20 cellular contexts compared by ENCODE assay signal in the genomic region with DNA sequence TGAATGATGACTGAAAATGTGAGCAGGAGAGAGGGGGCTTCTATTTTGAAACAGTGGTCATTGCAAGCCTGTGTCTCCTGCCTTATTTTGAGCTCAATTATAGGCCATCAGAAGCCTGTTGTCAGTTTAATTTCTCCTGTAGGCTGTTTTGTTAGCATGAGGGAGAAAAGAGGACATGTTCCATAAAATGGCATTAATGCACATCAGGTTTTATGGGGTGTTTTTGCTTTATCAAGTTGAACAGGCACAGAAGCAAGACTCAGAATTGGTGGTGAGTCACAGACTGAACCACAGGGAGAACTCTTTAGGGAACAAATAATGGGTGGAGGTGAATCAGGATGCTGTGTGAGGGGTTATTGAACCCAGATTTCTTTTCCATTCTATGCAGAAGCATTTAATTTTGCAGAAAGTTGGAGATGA.
DNase-seq lines count a peak whose midpoint lies in the region; ATAC-seq, FAIRE-seq and TF ChIP-seq lines count a peak whose summit lies in the region.
"Had no signal": no experiment of that assay in that cellular context is flagged by ENCODE, and none has a peak within 500 bp of the region (broad histone marks: within the 10 kb centered on the region; RNA-seq: fewer than 3 reads in every experiment).

No MANE protein-coding gene starts in this region.

- FAIRE-seq in keratinocyte (lab: Jason Lieb, UNC): peak; percentile 41
- FAIRE-seq in HTR-8/SVneo (lab: Jason Lieb, UNC): no peak
- FAIRE-seq: GM12878, H1, RCC 7860 had no signal

- H3K79me2 ChIP-seq in keratinocyte (ENCODE audit: control insufficient read depth, insufficient read depth, low read length): no peaks in the 10 kb centered on the region

- no peak overlapping the region for H3K9ac ChIP-seq in keratinocyte (ENCODE audit: control insufficient read depth, extremely low read depth, insufficient read depth, low read length)

- H2AFZ ChIP-seq in keratinocyte (ENCODE audit: control insufficient read depth, low read length): no peak overlapping the region

- no peaks in the 10 kb centered on the region for H3K4me1 ChIP-seq in keratinocyte (ENCODE audit: control insufficient read depth, extremely low read depth, insufficient read depth, low read length)
- H3K4me1 ChIP-seq: right lobe of liver had no signal

- H3K27me3 ChIP-seq in brain microvascular endothelial cell (replicated peaks): no peaks in the 10 kb centered on the region
- H3K27me3 ChIP-seq in keratinocyte (ENCODE audit: control insufficient read depth, extremely low read depth, insufficient read depth, low read length): no peaks in the 10 kb centered on the region
- H3K27me3 ChIP-seq: right lobe of liver had no signal

- in situ Hi-C loops in brain microvascular endothelial cell (cut with HindIII; ENCODE audit: low pct_ligation_motif_present, low sequenced_read_pairs): no loop called here

- no peaks in the 10 kb centered on the region for H3K9me1 ChIP-seq in keratinocyte (ENCODE audit: control insufficient read depth, extremely low read depth, insufficient read depth, low read length)

- no peaks in the 10 kb centered on the region for H3K36me3 Mint-ChIP-seq in stimulated activated naive CD8-positive, alpha-beta T cell treated with anti-CD3 and anti-CD28 coated beads, Interleukin-15, Interleukin-2, amounts not matched to agents 100 ng/mL and 50 ng/mL, for 24 hours (ENCODE audit: low read depth)
- H3K36me3 Mint-ChIP-seq: CD8-positive, alpha-beta T cell; IgD-negative memory B cell had no signal

- dilution Hi-C loops in keratinocyte (cut with MboI; ENCODE audit: extremely low pct_ligation_motif_present, low sequenced_read_pairs): no loop called here

- H3K36me3 ChIP-seq in brain microvascular endothelial cell (replicated peaks) (peaks cover 25% of the 10 kb centered on the region), keratinocyte (ENCODE audit: control insufficient read depth in 2 of 2, extremely low read depth in 1 of 2, insufficient read depth in 2 of 2, low read length in 2 of 2) (peaks cover 9 to 18% of the 10 kb centered on the region in 2 experiments)
- H3K36me3 ChIP-seq: right lobe of liver, WERI-Rb-1 had no signal

- H3K27me3 Mint-ChIP-seq in stimulated activated naive CD8-positive, alpha-beta T cell treated with anti-CD3 and anti-CD28 coated beads, Interleukin-15, Interleukin-2, amounts not matched to agents 100 ng/mL and 50 ng/mL, for 24 hours: peaks cover 6% of the 10 kb centered on the region
- H3K27me3 Mint-ChIP-seq: IgD-negative memory B cell had no signal

- DNase-seq in stimulated activated naive CD8-positive, alpha-beta T cell treated with anti-CD3 and anti-CD28 coated beads, Interleukin-15, Interleukin-2, amounts not matched to agents 100 U/mL and 50 U/mL, for 24 hours: no peak
- DNase-seq in brain microvascular endothelial cell (peak; percentile 38), keratinocyte (ENCODE audit: low read depth, low spot score) (no peak), mucosa of gallbladder (ENCODE audit: low spot score) (no peak), DMS153 (lab: John Stamatoyannopoulos, UW) (no peak), HTR-8/SVneo (ENCODE audit: insufficient read length, low spot score) (no peak), NCI-H69 (lab: John Stamatoyannopoulos, UW) (no peak)
- DNase-seq: anterior cingulate cortex; CD8-positive, alpha-beta T cell; NCI-H82; right lobe of liver; stimulated activated CD4-positive, alpha-beta T cell treated with anti-CD3 and anti-CD28 coated beads, Interleukin-2, amount 100 ng/mL, for 48 hours; stimulated activated CD8-positive, alpha-beta memory T cell treated with anti-CD3 and anti-CD28 coated beads, Interleukin-4, amount 100 ng/mL, for 48 hours; WERI-Rb-1 had no signal

- peak overlapping the region; percentile 50 for H3K27ac Mint-ChIP-seq in stimulated activated naive CD8-positive, alpha-beta T cell treated with anti-CD3 and anti-CD28 coated beads, Interleukin-15, Interleukin-2, amounts not matched to agents 100 ng/mL and 50 ng/mL, for 24 hours
- H3K27ac Mint-ChIP-seq: CD8-positive, alpha-beta T cell; IgD-negative memory B cell had no signal

- no peak overlapping the region for H3K4me3 ChIP-seq in brain microvascular endothelial cell (ENCODE audit: low read depth, low read length)
- H3K4me3 ChIP-seq in keratinocyte (ENCODE audit: control insufficient read depth in 2 of 3, extremely low read depth in 1 of 3, insufficient read depth in 2 of 3, low read depth in 1 of 3, low read length in 3 of 3): no peak overlapping the region
- H3K4me3 ChIP-seq: GM12878, lung, right lobe of liver had no signal

- no peaks in the 10 kb centered on the region for H3K4me1 Mint-ChIP-seq in stimulated activated naive CD8-positive, alpha-beta T cell treated with anti-CD3 and anti-CD28 coated beads, Interleukin-15, Interleukin-2, amounts not matched to agents 100 ng/mL and 50 ng/mL, for 24 hours (ENCODE audit: low read depth)

- no peaks in the 10 kb centered on the region for H4K20me1 ChIP-seq in keratinocyte (ENCODE audit: control insufficient read depth, extremely low read depth, insufficient read depth, low read length)

- no peak overlapping the region for H3K4me3 Mint-ChIP-seq in stimulated activated naive CD8-positive, alpha-beta T cell treated with anti-CD3 and anti-CD28 coated beads, Interleukin-15, Interleukin-2, amounts not matched to agents 100 ng/mL and 50 ng/mL, for 24 hours
- H3K4me3 Mint-ChIP-seq: CD8-positive, alpha-beta T cell had no signal

- H3K4me2 ChIP-seq in keratinocyte (ENCODE audit: control insufficient read depth, extremely low read depth, insufficient read depth, low read depth, low read length): no peak overlapping the region

- TF ChIP-seq CTCF in brain microvascular endothelial cell (IDR thresholded peaks at IDR 0.05; ENCODE audit: low read depth, low read length, missing control alignments): no peak
- TF ChIP-seq CTCF in keratinocyte (optimal IDR thresholded peaks at IDR 0.05 in 1 of 3, IDR thresholded peaks at IDR 0.05 in 1 of 3, conservative IDR thresholded peaks at IDR 0.05 in 1 of 3; ENCODE audit: extremely low read depth in 1 of 3, insufficient read depth in 2 of 3, low read length in 3 of 3): no peak

- no peaks in the 10 kb centered on the region for H3K9me3 ChIP-seq in keratinocyte (ENCODE audit: control insufficient read depth, low read depth, low read length)
- H3K9me3 ChIP-seq: right lobe of liver had no signal

- no peak for ATAC-seq in stimulated activated naive CD8-positive, alpha-beta T cell treated with anti-CD3 and anti-CD28 coated beads, Interleukin-15, Interleukin-2, amounts not matched to agents 100 U/mL and 50 U/mL, for 24 hours
- ATAC-seq: CD8-positive, alpha-beta T cell; GM12878; right lobe of liver had no signal

- no peaks in the 10 kb centered on the region for H3K9me3 Mint-ChIP-seq in stimulated activated naive CD8-positive, alpha-beta T cell treated with anti-CD3 and anti-CD28 coated beads, Interleukin-15, Interleukin-2, amounts not matched to agents 100 ng/mL and 50 ng/mL, for 24 hours
- H3K9me3 Mint-ChIP-seq: CD8-positive, alpha-beta T cell; IgD-negative memory B cell had no signal

- H3K27ac ChIP-seq in brain microvascular endothelial cell: peak overlapping the region; percentile 35
- no peak overlapping the region for H3K27ac ChIP-seq in keratinocyte (ENCODE audit: control insufficient read depth, insufficient read depth, low read length)
- H3K27ac ChIP-seq: right lobe of liver, WERI-Rb-1 had no signal
